22 cellular contexts compared by ENCODE assay signal in genomic region chr5:9212605-9213004, GRCh38.
DNase-seq lines count a peak whose midpoint lies in the region; ATAC-seq and TF ChIP-seq lines count a peak whose summit lies in the region.
"Had no signal": no experiment of that assay in that cellular context is flagged by ENCODE, and none has a peak within 500 bp of the region (broad histone marks: within the 10 kb centered on the region; RNA-seq: fewer than 3 reads in every experiment).

No MANE protein-coding gene starts in this region.

- 64 to 75% methylated on average over 1 of the region's 1 CpG for WGBS in GM23248 (ENCODE audit: low coverage in 1 of 2, low lambda C conversion rate in 2 of 2, missing lambda C conversion rate in 2 of 2), 2 experiments

- peaks cover 30% of the 10 kb centered on the region for H3F3A ChIP-seq in GM23248 (ENCODE audit: insufficient read depth)

- intact Hi-C loops in mucosa of descending colon (cut with DNase I, micrococcal nuclease), result no loop called here
- intact Hi-C loops in left cardiac atrium (cut with DNase I), result no loop called here

- ATAC-seq in foreskin keratinocyte, result peak; percentile 63
- no peak for ATAC-seq in mucosa of descending colon
- ATAC-seq in esophagus mucosa, result no peak
- no peak for ATAC-seq in left cardiac atrium
- ATAC-seq in HG03196 (IDR thresholded peaks at IDR 0.05; ENCODE audit: unreplicated experiment), result no peak
- ATAC-seq: CD8-positive, alpha-beta T cell; GM23338; SK-N-SH treated with all-trans-retinoic acid at 6 μM for 48 hours had no signal

- H3K79me2 ChIP-seq in GM23248 (ENCODE audit: insufficient read depth), result no peaks in the 10 kb centered on the region

- no peak overlapping the region for H3K4me2 ChIP-seq in GM23248 (ENCODE audit: unreplicated experiment)
- H3K4me2 ChIP-seq: BLaER1 treated with 17β-estradiol and CSF1 and Interleukin-3, amounts not matched to agents 10 nM and 100 nM; GM23338 had no signal

- H3K27ac ChIP-seq in GM23248, result peak overlapping the region; percentile 18; the same call in 1 of the 2 replicates
- no peak overlapping the region for H3K27ac ChIP-seq in foreskin keratinocyte
- H3K27ac ChIP-seq: BLaER1 treated with 17β-estradiol and CSF1 and Interleukin-3, amounts not matched to agents 10 nM and 100 nM had no signal

- DNase-seq in AG08395 (ENCODE audit: low spot score), result peak; percentile 17
- peak; percentile 55 for DNase-seq in GM23248
- peak; percentile 21 for DNase-seq in amniotic epithelial cell (ENCODE audit: low read depth)
- peak; percentile 57 to 73 for DNase-seq in foreskin keratinocyte
- no peak for DNase-seq in mucosa of descending colon
- no peak for DNase-seq in left cardiac atrium
- DNase-seq: 8988T; CD8-positive, alpha-beta T cell; DMS79 treated with DMSO at 0.1 percent for 48 hours; GDM1; KBM-7; MV-4-11; NCI-H187; NCI-H2227 treated with DMSO at 0.1 percent for 48 hours; NCI-H524 treated with DMSO at 0.1 percent for 48 hours; RPMI8226; SIG-M5 had no signal

- no peaks in the 10 kb centered on the region for H4K20me1 ChIP-seq in GM23248 (ENCODE audit: insufficient read depth)
- H4K20me1 ChIP-seq: BLaER1 treated with 17β-estradiol and CSF1 and Interleukin-3, amounts not matched to agents 10 nM and 100 nM had no signal

- no peak for TF ChIP-seq CTCF in foreskin keratinocyte (conservative IDR thresholded peaks at IDR 0.05)
- TF ChIP-seq CTCF in mucosa of descending colon (IDR thresholded peaks at IDR 0.05), result no peak

- in situ Hi-C loops in GM23248 (cut with MboI), result no loop called here

- H3K9me2 ChIP-seq in GM23248 (ENCODE audit: insufficient read depth), result no peaks in the 10 kb centered on the region

- H3K4me3 ChIP-seq in GM23248 (no peak overlapping the region), mucosa of descending colon (no peak overlapping the region)
- H3K4me3 ChIP-seq: BLaER1 treated with 17β-estradiol and CSF1 and Interleukin-3, amounts not matched to agents 10 nM and 100 nM; GM23338 had no signal

- H2AFZ ChIP-seq in GM23248, result no peak overlapping the region
- H2AFZ ChIP-seq: GM23338 had no signal

- H3K9me3 ChIP-seq in GM23248 (ENCODE audit: low read depth) (no peaks in the 10 kb centered on the region), mucosa of descending colon (no peaks in the 10 kb centered on the region)
- H3K9me3 ChIP-seq: BLaER1 treated with 17β-estradiol and CSF1 and Interleukin-3, amounts not matched to agents 10 nM and 100 nM had no signal

- peaks cover 28% of the 10 kb centered on the region for H3K4me1 ChIP-seq in GM23248 (ENCODE audit: insufficient read depth)
- no peaks in the 10 kb centered on the region for H3K4me1 ChIP-seq in foreskin keratinocyte
- H3K4me1 ChIP-seq in mucosa of descending colon (ENCODE audit: low read depth), result no peaks in the 10 kb centered on the region

- H3K9ac ChIP-seq in GM23248, result no peak overlapping the region
- H3K9ac ChIP-seq: BLaER1 treated with 17β-estradiol and CSF1 and Interleukin-3, amounts not matched to agents 10 nM and 100 nM had no signal

- H3K36me3 ChIP-seq in GM23248 (ENCODE audit: low read depth) (no peaks in the 10 kb centered on the region; the same call in 1 of the 2 replicates), mucosa of descending colon (ENCODE audit: low read depth) (no peaks in the 10 kb centered on the region)
- H3K36me3 ChIP-seq: BLaER1 treated with 17β-estradiol and CSF1 and Interleukin-3, amounts not matched to agents 10 nM and 100 nM had no signal

- no peaks in the 10 kb centered on the region for H3K27me3 ChIP-seq in GM23248 (replicated peaks; ENCODE audit: insufficient read depth)
- no peaks in the 10 kb centered on the region for H3K27me3 ChIP-seq in foreskin keratinocyte
- H3K27me3 ChIP-seq: BLaER1 treated with 17β-estradiol and CSF1 and Interleukin-3, amounts not matched to agents 10 nM and 100 nM had no signal

Comparison
In these comparisons a context has a peak if more than half of its experiments do, and no peak if none do; other contexts are left out.
1. DNase-seq: peak in AG08395 (single experiment), GM23248 (single experiment), amniotic epithelial cell (single experiment) and foreskin keratinocyte (2 of 2); none in mucosa of descending colon (0 of 3) and left cardiac atrium (single experiment).